ENCODE assay signal across 8 cellular contexts in genomic region chr3:183895296-183895695, GRCh38. TPM values are rescaled to one million over a fixed set of nuclear protein-coding genes. Genes with fewer than 3 reads are reported as not detected.
DNase-seq lines count a peak whose midpoint lies in the region; ATAC-seq, FAIRE-seq and TF ChIP-seq lines count a peak whose summit lies in the region.

No MANE protein-coding gene starts in this region.

- H3K79me2 ChIP-seq in OCI-LY1 (ENCODE audit: insufficient read depth, low read length) = no peaks in the 10 kb centered on the region
- H3K79me2 ChIP-seq in K562 (ENCODE audit: control insufficient read depth, insufficient read depth, low read length) = no peaks in the 10 kb centered on the region

- H3K9me1 ChIP-seq in K562 (ENCODE audit: control insufficient read depth, insufficient read depth, low read length) = no peaks in the 10 kb centered on the region

- H3K9ac ChIP-seq in OCI-LY1 (ENCODE audit: low read length) = no peak overlapping the region
- no peak overlapping the region for H3K9ac ChIP-seq in K562 (ENCODE audit: insufficient read depth in 1 of 2, low read depth in 2 of 2, low read length in 2 of 2)

- TF ChIP-seq EP300 in K562 (IDR thresholded peaks at IDR 0.05; ENCODE audit: low read length) = no peak

- H3K4me2 ChIP-seq in OCI-LY1 (ENCODE audit: low read length) (peak overlapping the region; percentile 18; the same call in 1 of the 2 replicates), K562 (ENCODE audit: insufficient read depth, low read length) (no peak overlapping the region)

- peak; percentile 79 to 80 for TF ChIP-seq RAD21 in K562 (CRISPR knock-in tag; conservative IDR thresholded peaks at IDR 0.05 in 1 of 2, IDR thresholded peaks at IDR 0.05 in 1 of 2)

- CTCF ChIA-PET in K562 (lab: Yijun Ruan, JAX; ENCODE audit: low intra/inter-chr PET ratio) = interaction anchor here (0.6 to 2.8 kb wide), 17 partner anchors 10 to 649 kb away, joined by 3 to 17 read pairs (median 5); partner anchors contain the start of genes ABCC5, EEF1AKMT4 and PARL

- WGBS in K562 (ENCODE audit: insufficient coverage, low coverage, missing lambda C conversion rate) = 25% methylated on average over 4 of the region's 5 CpGs

- no peaks in the 10 kb centered on the region for H3K36me3 ChIP-seq in OCI-LY1 (ENCODE audit: insufficient read depth, low read length)
- H3K36me3 ChIP-seq in K562 (ENCODE audit: control insufficient read depth, insufficient read depth, low read length) = no peaks in the 10 kb centered on the region

- H3K9me2 ChIP-seq in OCI-LY1 (ENCODE audit: low read depth, low read length) = no peaks in the 10 kb centered on the region

- H3K27ac ChIP-seq in OCI-LY1 (ENCODE audit: low read depth, low read length, poor library complexity, severe bottlenecking) (no peak overlapping the region), K562 (ENCODE audit: extremely low read depth, low read depth, low read length) (no peak overlapping the region)

- H4K20me1 ChIP-seq in OCI-LY1 (ENCODE audit: insufficient read depth, low read length) = no peaks in the 10 kb centered on the region
- no peaks in the 10 kb centered on the region for H4K20me1 ChIP-seq in K562 (replicated peaks; ENCODE audit: control insufficient read depth, insufficient read depth, low read length)

- no peak for TF ChIP-seq POLR2A in K562 (conservative IDR thresholded peaks at IDR 0.05)

- H3F3A ChIP-seq in OCI-LY1 (ENCODE audit: insufficient read depth, low read length) = no peaks in the 10 kb centered on the region

- peak; percentile 92 for FAIRE-seq in K562 (lab: Jason Lieb, UNC)

- POLR2A ChIA-PET in K562 (lab: Yijun Ruan, JAX) = interaction anchor here (0.6 to 1.8 kb wide), 7 partner anchors 11 to 449 kb away, joined by 3 to 7 read pairs (median 4); partner anchors contain the start of gene ABCF3

- ATAC-seq in K562 (peak; percentile 85), HG03439 (IDR thresholded peaks at IDR 0.05; ENCODE audit: unreplicated experiment) (no peak)

- in situ Hi-C loops in K562 (cut with MboI) = loop anchor here (5.0 kb wide), 1 partner anchor 222 kb away; no protein-coding TSS in a partner anchor

- intact Hi-C loops in K562 (cut with micrococcal nuclease) = loop anchor here (1.0 to 2.0 kb wide), 3 partner anchors 222 to 394 kb away; no protein-coding TSS in a partner anchor

- TF ChIP-seq CTCF in OCI-LY1 (IDR thresholded peaks at IDR 0.05; ENCODE audit: low read length) = peak; percentile 98
- TF ChIP-seq CTCF in K562 (IDR thresholded peaks at IDR 0.05 in 2 of 3, conservative IDR thresholded peaks at IDR 0.05 in 1 of 3; ENCODE audit: insufficient read depth in 2 of 3, low read depth in 1 of 3, low read length in 3 of 3) = peak; percentile 79 to 95 (median 83)

- H3K4me1 ChIP-seq in OCI-LY1 (ENCODE audit: insufficient read depth, low read length, severe bottlenecking) = peaks cover 25% of the 10 kb centered on the region
- 0 out of 5 replicates have a peak, but pooled peaks cover 0 to 3% of the 10 kb centered on the region in 2 experiments for H3K4me1 ChIP-seq in K562 (replicated peaks in 1 of 2; ENCODE audit: control insufficient read depth in 2 of 2, insufficient read depth in 2 of 2, low read length in 2 of 2)

- peak; percentile 11 for DNase-seq in activated CD4-positive, CD25-positive, alpha-beta regulatory T cell treated with anti-CD3 and anti-CD28 coated beads, Interleukin-2, amount 50 U/mL, for 16 hours (ENCODE audit: low read depth, low spot score)
- no peak for DNase-seq in activated CD4-positive, CD25-positive, alpha-beta regulatory T cell treated with anti-CD3 and anti-CD28 coated beads, Interleukin-2, amount 50 U/mL, for 72 hours
- DNase-seq in HuH-7 (ENCODE audit: low spot score) = peak; percentile 69
- peak; percentile 63 to 80 (median 76) for DNase-seq in K562 (ENCODE audit: extremely low read depth in 1 of 4, low spot score in 3 of 4)
- DNase-seq in iris pigment epithelial cell (ENCODE audit: low read depth) = peak; percentile 57
- peak in 5 of 6 experiments; percentile 6 to 61 (median 40) for DNase-seq in stimulated activated naive CD4-positive, alpha-beta T cell (lab: John Stamatoyannopoulos, UW)

- H2AFZ ChIP-seq in OCI-LY1 (ENCODE audit: low read length) = no peak overlapping the region
- H2AFZ ChIP-seq in K562 (ENCODE audit: low read depth, low read length) = no peak overlapping the region

- BruUV-seq in K562 (replicated peaks; lab: Mats Ljungman, UMichigan) = no TSS peak

- H3K27me3 ChIP-seq in OCI-LY1 (ENCODE audit: insufficient read depth, low read length) (no peaks in the 10 kb centered on the region), K562 (ENCODE audit: control insufficient read depth in 2 of 2, insufficient read depth in 2 of 2, low read length in 2 of 2) (peaks cover 19 to 35% of the 10 kb centered on the region in 2 experiments; a peak in 4 of 5 replicates)

- H3K9me3 ChIP-seq in OCI-LY1 (ENCODE audit: low read length) (no peaks in the 10 kb centered on the region), K562 (replicated peaks; ENCODE audit: control insufficient read depth, insufficient read depth, low read depth, low read length) (no peaks in the 10 kb centered on the region)

- H3K4me3 ChIP-seq in OCI-LY1 (ENCODE audit: low read depth, low read length, poor library complexity, severe bottlenecking) (no peak overlapping the region), K562 (no peak overlapping the region)

TF ChIP-seq in K562, 482 proteins besides CTCF, POLR2A, EP300 and RAD21 (continues in another document):
- no peak for TF ChIP-seq HMGN3 (IDR thresholded peaks at IDR 0.05; ENCODE audit: borderline replicate concordance, extremely low read depth, insufficient read length, low read depth, low read length)
- peak; percentile 30; the same call in 1 of the 2 replicates for TF ChIP-seq EGR1 (conservative IDR thresholded peaks at IDR 0.05)
- no peak for TF ChIP-seq LEF1 (IDR thresholded peaks at IDR 0.05)
- TF ChIP-seq USF2 (CRISPR knock-in tag; IDR thresholded peaks at IDR 0.05) = no peak
- TF ChIP-seq VEZF1 (CRISPR knock-in tag; IDR thresholded peaks at IDR 0.05) = 0 out of 2 replicates have a peak, but pooled peaks have one; percentile 15
- no peak for TF ChIP-seq CBX3 (IDR thresholded peaks at IDR 0.05; ENCODE audit: borderline replicate concordance in 1 of 2, low read length in 2 of 2)
- peak; percentile 100 for TF ChIP-seq ZNF384 (IDR thresholded peaks at IDR 0.05; ENCODE audit: low read depth, low read length)
- TF ChIP-seq KDM5B (IDR thresholded peaks at IDR 0.05; ENCODE audit: insufficient replicate concordance, low read depth, low read length) = no peak
- peak; percentile 50; the same call in 1 of the 2 replicates for TF ChIP-seq ARID2 (IDR thresholded peaks at IDR 0.05)
- TF ChIP-seq SMC3 (conservative IDR thresholded peaks at IDR 0.05; ENCODE audit: insufficient read depth, low read depth, low read length) = peak; percentile 87
- 0 out of 2 replicates have a peak, but pooled peaks have one; percentile 28 for TF ChIP-seq XRCC5 (IDR thresholded peaks at IDR 0.05; ENCODE audit: low read depth, low read length)
- TF ChIP-seq HES1 (IDR thresholded peaks at IDR 0.05; ENCODE audit: low read depth) = no peak

RNA-seq across cellular contexts. Expression of gene PARL, which starts 10.6 kb away (rescaled TPM):
- total RNA-seq in K562 (2011; cell fraction: chromatin; rRNA removed; ENCODE audit: low replicate concordance) = 24.4 and 51.3 TPM in 2 replicates
- 18.3 and 23.0 TPM in 2 replicates for total RNA-seq in K562 (2011; cell fraction: nucleolus; rRNA removed)
- 37.7 and 45.7 TPM in 2 replicates for total RNA-seq in K562 (2011; cell fraction: nucleoplasm; rRNA removed)
- 61.8 and 70.6 TPM in 2 replicates for total RNA-seq in K562 (2014; rRNA removed)
- 57.4 and 74.2 TPM in 2 replicates for total RNA-seq in K562 (2014; rRNA removed; fragmentation: Illumina TruSeq; extraction: Trizol)
- total RNA-seq in K562 (2015; rRNA removed; fragmentation: Illumina TruSeq; extraction: Trizol) = 49.8 and 56.5 TPM in 2 replicates
- total RNA-seq in K562 (2021) = 67.7 and 82.2 TPM in 2 replicates
- polyA plus RNA-seq in K562 (2011; rRNA removed) = 56.4 and 77.6 TPM in 2 replicates
- polyA plus RNA-seq in K562 (2011; cell fraction: cytosol; rRNA removed) = 36.8 and 55.5 TPM in 2 replicates
- 26.4 and 28.7 TPM in 2 replicates for polyA plus RNA-seq in K562 (2011; cell fraction: nucleus; rRNA removed)
- 48.1 and 70.5 TPM in 2 replicates for polyA plus RNA-seq in K562 (2012)
- 55.0 and 65.5 TPM in 2 replicates for polyA plus RNA-seq in K562 (2014; fragmentation: Illumina TruSeq; extraction: Trizol)
- polyA plus RNA-seq in K562 (2014; fragmentation: Nextera tagmentation; extraction: Ambion mirVana) = 10 to 100 TPM; 39.5 to 43.6 TPM
- 78.0 and 82.4 TPM in 2 replicates for polyA plus RNA-seq in K562 (2014; rRNA removed)
- polyA minus RNA-seq in K562 (2011; rRNA and poly(A)+ RNA removed) = 37.8 and 45.8 TPM in 2 replicates
- polyA minus RNA-seq in K562 (2011; cell fraction: cytosol; rRNA and poly(A)+ RNA removed) = 16.8 and 24.7 TPM in 2 replicates
- 9.6 and 14.0 TPM in 2 replicates for polyA minus RNA-seq in K562 (2011; cell fraction: nucleus; rRNA and poly(A)+ RNA removed)
